In the genomic region with DNA sequence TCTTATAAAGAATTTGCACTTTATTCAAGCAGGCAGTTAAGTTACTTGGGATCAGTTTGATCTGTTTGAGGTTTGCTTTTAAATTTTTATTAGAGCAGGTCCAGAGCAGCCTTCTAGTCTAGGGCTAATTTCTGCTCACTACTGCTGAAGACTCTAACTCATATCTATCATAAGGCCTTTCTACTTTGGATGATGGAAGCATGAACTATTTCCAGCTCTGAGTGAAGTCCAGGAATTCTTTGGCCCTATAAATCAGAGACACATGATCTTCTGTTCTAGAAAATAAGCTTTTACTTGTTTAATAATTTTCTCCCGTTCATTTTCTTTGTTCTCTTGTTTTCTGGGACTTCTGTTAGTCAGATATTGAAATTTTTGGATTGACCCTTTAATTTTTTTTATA, we compare ENCODE assay signal across 29 cellular contexts. TPM values are rescaled to one million over a fixed set of nuclear protein-coding genes. Genes with fewer than 3 reads are reported as not detected.
A peak's percentile ranks its signal among the peaks of the same experiment; 100 is the strongest.
DNase-seq lines count a peak whose midpoint lies in the region; ATAC-seq and TF ChIP-seq lines count a peak whose summit lies in the region.
"Had no signal": no experiment of that assay in that cellular context is flagged by ENCODE, and none has a peak within 500 bp of the region (broad histone marks: within the 10 kb centered on the region; RNA-seq: fewer than 3 reads in every experiment).

No MANE protein-coding gene starts in this region.

- no peak for DNase-seq in activated naive CD4-positive, alpha-beta T cell treated with anti-CD3 and anti-CD28 coated beads, Interleukin-2, amount 50 U/mL, for 16 hours
- DNase-seq in heart left ventricle, result no peak
- no peak for DNase-seq in NCI-H1694 (lab: John Stamatoyannopoulos, UW)
- DNase-seq in NCI-H446 (lab: John Stamatoyannopoulos, UW), result no peak
- no peak for DNase-seq in kidney tubule cell (ENCODE audit: low spot score)
- DNase-seq: 8988T; activated CD8-positive, alpha-beta T cell treated with anti-CD3 and anti-CD28 coated beads for 36 hours; activated gamma-delta T cell treated with Interleukin-2 at 50 U/mL for 16 hours; activated T-cell treated with anti-CD3 and anti-CD28 coated beads for 4 hours; AML-193; amygdala; CD8-positive, alpha-beta memory T cell; dermis blood vessel endothelial cell; DMS53; foreskin keratinocyte; KG1; kidney; naive B cell; NCI-H146; NCI-H69; occipital lobe; right lobe of liver; RPMI8226 had no signal

- no peaks in the 10 kb centered on the region for H3K9me3 ChIP-seq in heart left ventricle
- H3K9me3 ChIP-seq: right lobe of liver had no signal

- H3K27ac Mint-ChIP-seq in activated naive CD4-positive, alpha-beta T cell treated with anti-CD3 and anti-CD28 coated beads, Interleukin-2, amount 50 U/mL, for 24 hours, result peak overlapping the region; percentile 52
- H3K27ac Mint-ChIP-seq: activated CD8-positive, alpha-beta T cell treated with anti-CD3 and anti-CD28 coated beads for 36 hours; memory B cell had no signal

- no peak overlapping the region for H3K9ac ChIP-seq in rectal smooth muscle tissue (ENCODE audit: low read length)

- peaks cover 2% of the 10 kb centered on the region for H3K27me3 Mint-ChIP-seq in activated naive CD4-positive, alpha-beta T cell treated with anti-CD3 and anti-CD28 coated beads, Interleukin-2, amount 50 U/mL, for 24 hours
- H3K27me3 Mint-ChIP-seq: activated CD8-positive, alpha-beta T cell treated with anti-CD3 and anti-CD28 coated beads for 36 hours; CD8-positive, alpha-beta memory T cell; memory B cell had no signal

- WGBS in heart left ventricle, 4 donors, result 41 to 45% (median 42%) methylated on average over 1 of the region's 1 CpG

- TF ChIP-seq POLR2A in heart left ventricle (IDR thresholded peaks at IDR 0.05), result no peak

- H3K36me3 ChIP-seq in heart left ventricle (peaks cover 0 to 9% (median under 1%) of the 10 kb centered on the region in 9 donors), rectal smooth muscle tissue (ENCODE audit: control insufficient read depth, insufficient read depth, low read length) (no peaks in the 10 kb centered on the region)
- H3K36me3 ChIP-seq: cardiac muscle cell, right lobe of liver had no signal

- H3K27me3 ChIP-seq in heart left ventricle (no peaks in the 10 kb centered on the region), rectal smooth muscle tissue (ENCODE audit: control insufficient read depth, insufficient read depth, low read length) (no peaks in the 10 kb centered on the region)
- H3K27me3 ChIP-seq: cardiac muscle cell, foreskin keratinocyte, right lobe of liver had no signal

- H3K4me1 Mint-ChIP-seq in activated naive CD4-positive, alpha-beta T cell treated with anti-CD3 and anti-CD28 coated beads, Interleukin-2, amount 50 U/mL, for 24 hours, result no peaks in the 10 kb centered on the region

- H3K4me3 ChIP-seq in heart left ventricle (peak overlapping the region in 1 of 12 donors; percentile 13), rectal smooth muscle tissue (ENCODE audit: low read length) (no peak overlapping the region)
- H3K4me3 ChIP-seq: cardiac muscle cell, right lobe of liver had no signal

- ATAC-seq in heart left ventricle (peak; percentile 66 to 87 (median 84)), GM19023 (IDR thresholded peaks at IDR 0.05; ENCODE audit: unreplicated experiment) (no peak)
- ATAC-seq: activated CD4-positive, CD25-positive, alpha-beta regulatory T cell treated with anti-CD3 and anti-CD28 coated beads, Interleukin-2, amount 50 U/mL, for 24 hours; activated CD8-positive, alpha-beta T cell treated with anti-CD3 and anti-CD28 coated beads for 36 hours; foreskin keratinocyte had no signal

- no peak for TF ChIP-seq CTCF in heart left ventricle (IDR thresholded peaks at IDR 0.05)

- H3K9me3 Mint-ChIP-seq in activated naive CD4-positive, alpha-beta T cell treated with anti-CD3 and anti-CD28 coated beads, Interleukin-2, amount 50 U/mL, for 24 hours, result no peaks in the 10 kb centered on the region
- H3K9me3 Mint-ChIP-seq: activated CD8-positive, alpha-beta T cell treated with anti-CD3 and anti-CD28 coated beads for 36 hours; memory B cell had no signal

- intact Hi-C loops in heart left ventricle (cut with DNase I), result loop anchor here in 2 of 10 donors (5.0 kb wide), 3 partner anchors 67 to 132 kb away; no protein-coding TSS in a partner anchor

- no peaks in the 10 kb centered on the region for H3K36me3 Mint-ChIP-seq in activated naive CD4-positive, alpha-beta T cell treated with anti-CD3 and anti-CD28 coated beads, Interleukin-2, amount 50 U/mL, for 24 hours
- H3K36me3 Mint-ChIP-seq: naive B cell had no signal

- peak overlapping the region; percentile 34 to 86 (median 80) for H3K27ac ChIP-seq in heart left ventricle
- H3K27ac ChIP-seq in rectal smooth muscle tissue (ENCODE audit: low read depth, low read length), result peak overlapping the region; percentile 52
- H3K27ac ChIP-seq: cardiac muscle cell, foreskin keratinocyte, right lobe of liver had no signal

- H3K4me1 ChIP-seq in heart left ventricle (peaks cover 0 to 69% (median 23%) of the 10 kb centered on the region in 12 donors), rectal smooth muscle tissue (ENCODE audit: control insufficient read depth, insufficient read depth, low read length) (peaks cover 10% of the 10 kb centered on the region)
- H3K4me1 ChIP-seq: right lobe of liver had no signal

- no peak overlapping the region for H3K4me3 Mint-ChIP-seq in activated naive CD4-positive, alpha-beta T cell treated with anti-CD3 and anti-CD28 coated beads, Interleukin-2, amount 50 U/mL, for 24 hours
- H3K4me3 Mint-ChIP-seq: activated CD8-positive, alpha-beta T cell treated with anti-CD3 and anti-CD28 coated beads for 36 hours; CD8-positive, alpha-beta memory T cell; memory B cell; naive B cell had no signal

RNA-seq across cellular contexts. Expression of gene NIBAN1, which starts 14.7 kb away (rescaled TPM):
- total RNA-seq in heart left ventricle, result 100 to 1,000 TPM; 223 to 609 (median 282) TPM
- 100 to 1,000 TPM in 1 of 2 donors, 10 to 100 TPM in 1; 86.0 to 132 TPM for polyA plus RNA-seq in heart left ventricle
